ENCODE assay signal across 8 cellular contexts in genomic region chr19:41226053-41226873, GRCh38. TPM values are rescaled to one million over a fixed set of nuclear protein-coding genes. Genes with fewer than 3 reads are reported as not detected.
DNase-seq lines count a peak whose midpoint lies in the region; ATAC-seq and TF ChIP-seq lines count a peak whose summit lies in the region.

No MANE protein-coding gene starts in this region.

- H3K4me1 ChIP-seq in endodermal cell (ENCODE audit: control insufficient read depth, insufficient read depth, low read length) (no peaks in the 10 kb centered on the region), mesenchymal stem cell (ENCODE audit: control insufficient read depth, insufficient read depth, low read depth, low read length) (peaks cover 48% of the 10 kb centered on the region)

- peak overlapping the region; percentile 96 for H4K8ac ChIP-seq in mesenchymal stem cell (ENCODE audit: low read length)

- peak overlapping the region; percentile 6 to 64 for H2BK12ac ChIP-seq in mesenchymal stem cell (ENCODE audit: low read length in 2 of 2)

- H3K27ac ChIP-seq in endodermal cell (ENCODE audit: low read depth, low read length), result no peak overlapping the region
- H3K27ac ChIP-seq in mesenchymal stem cell (ENCODE audit: low read length, poor library complexity, severe bottlenecking), result peak overlapping the region; percentile 95

- no peak overlapping the region for H3K23ac ChIP-seq in mesenchymal stem cell (ENCODE audit: low read length in 2 of 2)

- H3K18ac ChIP-seq in mesenchymal stem cell (ENCODE audit: low read depth in 1 of 2, low read length in 2 of 2), result peak overlapping the region; percentile 72 to 96

- H3K79me1 ChIP-seq in mesenchymal stem cell (replicated peaks; ENCODE audit: low read length, poor library complexity, severe bottlenecking), result peaks cover 7% of the 10 kb centered on the region

- H3K4me1 Mint-ChIP-seq in endodermal cell, result peaks cover 15% of the 10 kb centered on the region

- no peaks in the 10 kb centered on the region for H3K36me3 ChIP-seq in endodermal cell (ENCODE audit: control insufficient read depth, insufficient read depth, low read length)
- H3K36me3 ChIP-seq in mesenchymal stem cell (ENCODE audit: control insufficient read depth in 1 of 2, insufficient read depth in 2 of 2, low read depth in 1 of 2, low read length in 2 of 2), result peaks cover 52 to 60% of the 10 kb centered on the region in 2 experiments

- H3K27me3 Mint-ChIP-seq in endodermal cell (ENCODE audit: insufficient read depth), result peaks cover 11% of the 10 kb centered on the region

- H3K4me3 ChIP-seq in endodermal cell (ENCODE audit: low read length) (peak overlapping the region; percentile 48), mesenchymal stem cell (ENCODE audit: insufficient read depth in 1 of 2, low read depth in 1 of 2, low read length in 2 of 2) (peak overlapping the region in 1 of 2 experiments; percentile 70)

- H3K9ac ChIP-seq in endodermal cell (ENCODE audit: extremely low read depth, low read length, poor library complexity, severe bottlenecking), result no peak overlapping the region
- peak overlapping the region; percentile 84 for H3K9ac ChIP-seq in mesenchymal stem cell (ENCODE audit: low read length)

- 31 to 56% methylated on average over 16 to 67 of the region's 67 CpGs for WGBS in endodermal cell (ENCODE audit: insufficient coverage in 1 of 2, insufficient read length in 1 of 2), 2 experiments
- WGBS in mesenchymal stem cell, result 7% methylated on average over 61 of the region's 67 CpGs

- H3K27ac Mint-ChIP-seq in endodermal cell, result peak overlapping the region; percentile 8

- H2BK15ac ChIP-seq in mesenchymal stem cell (ENCODE audit: low read depth, poor library complexity, severe bottlenecking), result peak overlapping the region; percentile 55

- H3K36me3 Mint-ChIP-seq in endodermal cell (ENCODE audit: low read depth), result peaks cover 2% of the 10 kb centered on the region

- no peak overlapping the region for H2AFZ ChIP-seq in mesenchymal stem cell (ENCODE audit: low read depth, low read length)

- peak overlapping the region; percentile 95 for H4K91ac ChIP-seq in mesenchymal stem cell (ENCODE audit: low read length)

- peak overlapping the region; percentile 56 for H3K4me3 Mint-ChIP-seq in endodermal cell

- H3K4me2 ChIP-seq in mesenchymal stem cell (ENCODE audit: low read length, poor library complexity, severe bottlenecking), result peak overlapping the region; percentile 52

- peak; percentile 56 for TF ChIP-seq CTCF in endodermal cell (conservative IDR thresholded peaks at IDR 0.05)

- ATAC-seq in GM19467 (IDR thresholded peaks at IDR 0.05; ENCODE audit: unreplicated experiment), result no peak

- H2BK120ac ChIP-seq in mesenchymal stem cell (ENCODE audit: low read depth, low read length), result peak overlapping the region; percentile 86

- H3K14ac ChIP-seq in mesenchymal stem cell (ENCODE audit: low read length in 2 of 2), result peak overlapping the region in 1 of 2 experiments; percentile 36

- H2AK5ac ChIP-seq in mesenchymal stem cell (ENCODE audit: low read length, severe bottlenecking), result peak overlapping the region; percentile 72

- peak overlapping the region; percentile 61 to 76 for H3K4ac ChIP-seq in mesenchymal stem cell (ENCODE audit: low read depth in 1 of 2, low read length in 2 of 2)

- no peaks in the 10 kb centered on the region for H3K9me3 Mint-ChIP-seq in endodermal cell

- H3K27me3 ChIP-seq in endodermal cell (ENCODE audit: control insufficient read depth, insufficient read depth, low read length, poor library complexity, severe bottlenecking) (no peaks in the 10 kb centered on the region), mesenchymal stem cell (ENCODE audit: control insufficient read depth in 1 of 2, insufficient read depth in 1 of 2, low read length in 2 of 2) (no peaks in the 10 kb centered on the region)

- DNase-seq in DMS53 (lab: John Stamatoyannopoulos, UW) (peak; percentile 32), DMS53 treated with DMSO at 0.1 percent for 48 hours (lab: John Stamatoyannopoulos, UW; ENCODE audit: unreplicated experiment) (no peak), endodermal cell (peak; percentile 87), mesenchymal stem cell (peak; percentile 89), cerebellar cortex (ENCODE audit: low spot score) (no peak)
- DNase-seq in activated CD8-positive, alpha-beta memory T cell treated with anti-CD3 and anti-CD28 coated beads for 24 hours, result peak; percentile 72
- DNase-seq in stimulated activated CD8-positive, alpha-beta memory T cell treated with anti-CD3 and anti-CD28 coated beads, Interleukin-12 subunit alpha, Interleukin-12 subunit beta, amount 100 ng/mL, for 1 hour (ENCODE audit: low read depth), result peak; percentile 12

- peak overlapping the region; percentile 86 for H2BK5ac ChIP-seq in mesenchymal stem cell (ENCODE audit: low read depth, low read length, poor library complexity, severe bottlenecking)

- H3K9me3 ChIP-seq in endodermal cell (ENCODE audit: control insufficient read depth, low read length) (no peaks in the 10 kb centered on the region), mesenchymal stem cell (ENCODE audit: control insufficient read depth, low read length) (no peaks in the 10 kb centered on the region)

RNA-seq across cellular contexts. Expression of gene AXL, which starts 7.2 kb away (rescaled TPM):
- 10 to 100 TPM; 10.9 to 14.1 TPM for total RNA-seq in endodermal cell
- polyA plus RNA-seq in endodermal cell (2013, experiment 1 of 2), result 21.5 TPM
- polyA plus RNA-seq in endodermal cell (2013, experiment 2 of 2), result 21.1 TPM
- 91.5 TPM for polyA plus RNA-seq in mesenchymal stem cell (2013, experiment 1 of 2)
- polyA plus RNA-seq in mesenchymal stem cell (2013, experiment 2 of 2), result 89.9 TPM

RNA-seq across cellular contexts. Expression of gene CYP2S1, which starts 33.2 kb away (rescaled TPM):
- 10 to 100 TPM in 1 of 2 donors, 1 to 10 TPM in 1; 8.6 to 26.7 TPM for total RNA-seq in endodermal cell
- 13.3 TPM for polyA plus RNA-seq in endodermal cell (2013, experiment 1 of 2)
- polyA plus RNA-seq in endodermal cell (2013, experiment 2 of 2), result 5.1 TPM
- polyA plus RNA-seq in mesenchymal stem cell (2013, experiment 1 of 2), result 19.0 TPM
- polyA plus RNA-seq in mesenchymal stem cell (2013, experiment 2 of 2), result 18.5 TPM

RNA-seq across cellular contexts. Expression of gene HNRNPUL1, which starts 37.9 kb away (rescaled TPM):
- total RNA-seq in endodermal cell, result 100 to 1,000 TPM; 211 to 225 TPM
- 216 TPM for polyA plus RNA-seq in endodermal cell (2013, experiment 1 of 2)
- polyA plus RNA-seq in endodermal cell (2013, experiment 2 of 2), result 207 TPM
- polyA plus RNA-seq in mesenchymal stem cell (2013, experiment 1 of 2), result 178 TPM
- polyA plus RNA-seq in mesenchymal stem cell (2013, experiment 2 of 2), result 179 TPM

Comparison
In these comparisons a context has a peak if more than half of its experiments do, and no peak if none do; other contexts are left out.
1. DNase-seq: peak in DMS53 (single experiment), activated CD8-positive, alpha-beta memory T cell treated with anti-CD3 and anti-CD28 coated beads for 24 hours (single experiment), endodermal cell (single experiment), mesenchymal stem cell (single experiment) and stimulated activated CD8-positive, alpha-beta memory T cell treated with anti-CD3 and anti-CD28 coated beads, Interleukin-12 subunit alpha, Interleukin-12 subunit beta, amount 100 ng/mL, for 1 hour (single experiment); none in DMS53 treated with DMSO at 0.1 percent for 48 hours (single experiment) and cerebellar cortex (single experiment).